In genomic region chr1:116908821-116909510, GRCh38 we compare ENCODE assay signal across 8 cellular contexts. TPM values are rescaled to one million over a fixed set of nuclear protein-coding genes. Genes with fewer than 3 reads are reported as not detected.
DNase-seq lines count a peak whose midpoint lies in the region; ATAC-seq and TF ChIP-seq lines count a peak whose summit lies in the region.

No MANE protein-coding gene starts in this region.

- no peaks in the 10 kb centered on the region for H3K36me3 ChIP-seq in CD8-positive, alpha-beta memory T cell (ENCODE audit: insufficient read depth, low read length)
- H3K36me3 ChIP-seq in parathyroid adenoma (ENCODE audit: control insufficient read depth, insufficient read depth, low read length): no peaks in the 10 kb centered on the region

- CTCF ChIA-PET in CD8-positive, alpha-beta memory T cell (lab: Charles Lee): interaction anchor here (1.3 kb wide), 1 partner anchor 26 kb away, joined by 5 read pairs; no protein-coding TSS in a partner anchor

- no peaks in the 10 kb centered on the region for H3K9me3 Mint-ChIP-seq in CD8-positive, alpha-beta memory T cell

- H3K4me3 Mint-ChIP-seq in CD8-positive, alpha-beta memory T cell: peak overlapping the region; percentile 72 to 87 (median 79)

- H3K4me1 ChIP-seq in CD8-positive, alpha-beta memory T cell (ENCODE audit: insufficient read depth, low read length): no peaks in the 10 kb centered on the region
- H3K4me1 ChIP-seq in parathyroid adenoma: peaks cover 3% of the 10 kb centered on the region

- no peaks in the 10 kb centered on the region for H3K9me3 ChIP-seq in CD8-positive, alpha-beta memory T cell (ENCODE audit: low read length)
- no peaks in the 10 kb centered on the region for H3K9me3 ChIP-seq in parathyroid adenoma (ENCODE audit: control insufficient read depth, low read length)

- no peaks in the 10 kb centered on the region for H3K79me2 ChIP-seq in parathyroid adenoma

- H3K4me2 ChIP-seq in parathyroid adenoma (ENCODE audit: low read length): peak overlapping the region; percentile 68

- H3K27me3 Mint-ChIP-seq in CD8-positive, alpha-beta memory T cell: peaks cover 2 to 10% of the 10 kb centered on the region in 2 donors

- no peaks in the 10 kb centered on the region for H3K36me3 Mint-ChIP-seq in CD8-positive, alpha-beta memory T cell

- peaks cover 1 to 5% (median 4%) of the 10 kb centered on the region in 3 donors for H3K4me1 Mint-ChIP-seq in CD8-positive, alpha-beta memory T cell

- DNase-seq in CD8-positive, alpha-beta memory T cell: no peak
- DNase-seq in fibroblast of mammary gland (ENCODE audit: low read depth) (no peak), NCI-H345 (lab: John Stamatoyannopoulos, UW) (no peak)

- no peak for ATAC-seq in HG02852 (IDR thresholded peaks at IDR 0.05; ENCODE audit: unreplicated experiment)
- ATAC-seq in HG03439 (IDR thresholded peaks at IDR 0.05; ENCODE audit: unreplicated experiment): no peak
- ATAC-seq in GM19395 (IDR thresholded peaks at IDR 0.05; ENCODE audit: unreplicated experiment): no peak

- no peak overlapping the region for H3K4me3 ChIP-seq in CD8-positive, alpha-beta memory T cell (ENCODE audit: low read length)
- peak overlapping the region; percentile 47 for H3K4me3 ChIP-seq in fibroblast of mammary gland (ENCODE audit: control insufficient read depth, low read depth, low read length)
- H3K4me3 ChIP-seq in parathyroid adenoma (ENCODE audit: low read depth, low read length): peak overlapping the region; percentile 63

- peak overlapping the region; percentile 83 for H2AFZ ChIP-seq in parathyroid adenoma

- peak overlapping the region in 3 of 8 donors; percentile 30 to 58 (median 35) for H3K27ac Mint-ChIP-seq in CD8-positive, alpha-beta memory T cell

- no peaks in the 10 kb centered on the region for H3K27me3 ChIP-seq in CD8-positive, alpha-beta memory T cell (ENCODE audit: insufficient read depth, low read length, poor library complexity, severe bottlenecking)
- no peaks in the 10 kb centered on the region for H3K27me3 ChIP-seq in parathyroid adenoma (ENCODE audit: control insufficient read depth, insufficient read depth, low read length)

- POLR2A ChIA-PET in CD8-positive, alpha-beta memory T cell (lab: Charles Lee): no interaction called here

- TF ChIP-seq CTCF in VCaP (conservative IDR thresholded peaks at IDR 0.05) (no peak), fibroblast of mammary gland (conservative IDR thresholded peaks at IDR 0.05; ENCODE audit: control insufficient read depth, insufficient read depth, low read depth, low read length) (no peak), parathyroid adenoma (IDR thresholded peaks at IDR 0.05) (no peak)

- no peak overlapping the region for H3K9ac ChIP-seq in parathyroid adenoma

- no peak overlapping the region for H3K27ac ChIP-seq in CD8-positive, alpha-beta memory T cell (ENCODE audit: low read depth, low read length)
- H3K27ac ChIP-seq in VCaP: peak overlapping the region; percentile 81
- no peak overlapping the region for H3K27ac ChIP-seq in parathyroid adenoma

RNA-seq across cellular contexts. Expression of gene PTGFRN, which starts 0.8 kb away (rescaled TPM):
- 1 to 10 TPM; 6.1 to 6.5 TPM for total RNA-seq in CD8-positive, alpha-beta memory T cell
- polyA plus RNA-seq in CD8-positive, alpha-beta memory T cell: 0.39 TPM
